In genomic region chr4:106986486-106986885, GRCh38 we compare ENCODE assay signal across 16 cellular contexts. TPM values are rescaled to one million over a fixed set of nuclear protein-coding genes. Genes with fewer than 3 reads are reported as not detected.
A peak's percentile ranks its signal among the peaks of the same experiment; 100 is the strongest.
DNase-seq lines count a peak whose midpoint lies in the region; ATAC-seq lines count a peak whose summit lies in the region.
"Had no signal": no experiment of that assay in that cellular context is flagged by ENCODE, and none has a peak within 500 bp of the region (broad histone marks: within the 10 kb centered on the region; RNA-seq: fewer than 3 reads in every experiment).

No MANE protein-coding gene starts in this region.

- no peaks in the 10 kb centered on the region for H3K27me3 ChIP-seq in aorta (ENCODE audit: control insufficient read depth in 1 of 2, insufficient read depth in 2 of 2, low read length in 1 of 2)

- intact Hi-C loops in aorta (cut with DNase I) = no loop called here

- POLR2A ChIA-PET in naive thymus-derived CD8-positive, alpha-beta T cell (lab: Charles Lee) = no interaction called here

- H3K9me3 ChIP-seq in aorta (ENCODE audit: control insufficient read depth, low read length) = no peaks in the 10 kb centered on the region
- H3K9me3 ChIP-seq: prostate gland had no signal

- no peak overlapping the region for H3K27ac Mint-ChIP-seq in naive thymus-derived CD8-positive, alpha-beta T cell
- H3K27ac Mint-ChIP-seq: activated CD4-positive, alpha-beta memory T cell treated with anti-CD3 and anti-CD28 coated beads for 36 hours; stimulated activated memory B cell treated with anti-CD40 and anti-IgM and Interleukin-4, amounts not matched to agents 10 μg/mL and 1 μg/mL and 100 μg/mL, for 72 hours had no signal

- no peak for ATAC-seq in naive thymus-derived CD8-positive, alpha-beta T cell
- no peak for ATAC-seq in aorta (ENCODE audit: low FRiP score)
- ATAC-seq: Panc1; stimulated activated memory B cell treated with anti-CD40 and anti-IgM and Interleukin-4, amounts not matched to agents 10 μg/mL and 1 μg/mL and 100 μg/mL, for 72 hours had no signal

- no peak overlapping the region for H3K4me3 ChIP-seq in aorta (ENCODE audit: low read length in 2 of 2)
- H3K4me3 ChIP-seq: prostate gland had no signal

- DNase-seq in Ammon's horn (ENCODE audit: low spot score) = peak; percentile 9
- peak; percentile 25 to 42 for DNase-seq in Kasumi-1 (lab: John Stamatoyannopoulos, UW)
- DNase-seq in amniotic epithelial cell (ENCODE audit: low read depth) = peak; percentile 2
- peak; percentile 2 for DNase-seq in glomerular visceral epithelial cell (ENCODE audit: extremely low spot score)
- DNase-seq in naive thymus-derived CD8-positive, alpha-beta T cell = no peak
- no peak for DNase-seq in aorta
- DNase-seq in DMS 273 treated with DMSO at 0.1 percent for 48 hours (lab: John Stamatoyannopoulos, UW) = no peak
- DNase-seq in DMS 273 (lab: John Stamatoyannopoulos, UW; ENCODE audit: unreplicated experiment) = no peak
- DNase-seq: activated CD4-positive, alpha-beta memory T cell treated with anti-CD3 and anti-CD28 coated beads for 36 hours; activated effector memory CD4-positive, alpha-beta T cell treated with Interleukin-2 at 50 U/mL for 16 hours; central memory CD4-positive, alpha-beta T cell; midbrain; NCI-H2171 treated with DMSO at 0.1 percent for 48 hours had no signal

- H3K36me3 Mint-ChIP-seq in naive thymus-derived CD8-positive, alpha-beta T cell = no peaks in the 10 kb centered on the region
- H3K36me3 Mint-ChIP-seq: activated CD4-positive, alpha-beta memory T cell treated with anti-CD3 and anti-CD28 coated beads for 36 hours; stimulated activated memory B cell treated with anti-CD40 and anti-IgM and Interleukin-4, amounts not matched to agents 10 μg/mL and 1 μg/mL and 100 μg/mL, for 72 hours had no signal

- no peak overlapping the region for H3K4me3 Mint-ChIP-seq in naive thymus-derived CD8-positive, alpha-beta T cell
- H3K4me3 Mint-ChIP-seq: activated CD4-positive, alpha-beta memory T cell treated with anti-CD3 and anti-CD28 coated beads for 36 hours; stimulated activated memory B cell treated with anti-CD40 and anti-IgM and Interleukin-4, amounts not matched to agents 10 μg/mL and 1 μg/mL and 100 μg/mL, for 72 hours had no signal

- H3K27ac ChIP-seq in aorta (ENCODE audit: low read depth in 1 of 2, low read length in 2 of 2) = no peak overlapping the region
- H3K27ac ChIP-seq: prostate gland had no signal

- H3K9me3 Mint-ChIP-seq in naive thymus-derived CD8-positive, alpha-beta T cell = peaks cover 0 to under 1% (median 0%) of the 10 kb centered on the region in 9 donors
- H3K9me3 Mint-ChIP-seq: activated CD4-positive, alpha-beta memory T cell treated with anti-CD3 and anti-CD28 coated beads for 36 hours; stimulated activated memory B cell treated with anti-CD40 and anti-IgM and Interleukin-4, amounts not matched to agents 10 μg/mL and 1 μg/mL and 100 μg/mL, for 72 hours had no signal

- peaks cover 0 to 2% (median 0%) of the 10 kb centered on the region in 5 donors for H3K27me3 Mint-ChIP-seq in naive thymus-derived CD8-positive, alpha-beta T cell
- H3K27me3 Mint-ChIP-seq: activated CD4-positive, alpha-beta memory T cell treated with anti-CD3 and anti-CD28 coated beads for 36 hours; stimulated activated memory B cell treated with anti-CD40 and anti-IgM and Interleukin-4, amounts not matched to agents 10 μg/mL and 1 μg/mL and 100 μg/mL, for 72 hours had no signal

- WGBS in aorta, 2 donors = 25 to 33% methylated on average over 1 of the region's 1 CpG

- no peaks in the 10 kb centered on the region for H3K36me3 ChIP-seq in aorta (ENCODE audit: control insufficient read depth in 1 of 2, insufficient read depth in 2 of 2, low read length in 1 of 2)
- H3K36me3 ChIP-seq: prostate gland had no signal

- no peaks in the 10 kb centered on the region for H3K4me1 ChIP-seq in aorta (ENCODE audit: control insufficient read depth in 1 of 2, insufficient read depth in 2 of 2, low read length in 2 of 2)
- H3K4me1 ChIP-seq: prostate gland had no signal

- H3K4me1 Mint-ChIP-seq in naive thymus-derived CD8-positive, alpha-beta T cell = no peaks in the 10 kb centered on the region
- H3K4me1 Mint-ChIP-seq: stimulated activated memory B cell treated with anti-CD40 and anti-IgM and Interleukin-4, amounts not matched to agents 10 μg/mL and 1 μg/mL and 100 μg/mL, for 72 hours had no signal

RNA-seq across cellular contexts. Expression of gene DKK2, which starts 49.6 kb away (rescaled TPM):
- total RNA-seq in naive thymus-derived CD8-positive, alpha-beta T cell = not detected
- polyA plus RNA-seq in naive thymus-derived CD8-positive, alpha-beta T cell = not detected
- total RNA-seq in aorta = 1 to 10 TPM in 1 of 2 donors, under 1 TPM in 1; 0.71 to 2.5 TPM
- under 1 TPM; 0.87 to 0.88 TPM for polyA plus RNA-seq in aorta
- total RNA-seq: activated CD4-positive, alpha-beta memory T cell treated with anti-CD3 and anti-CD28 coated beads for 36 hours had no signal

Comparison
In these comparisons a context has a peak if more than half of its experiments do, and no peak if none do; other contexts are left out.
1. DNase-seq: peak in Ammon's horn (single experiment), Kasumi-1 (2 of 2), amniotic epithelial cell (single experiment) and glomerular visceral epithelial cell (single experiment); none in naive thymus-derived CD8-positive, alpha-beta T cell (0 of 10), aorta (0 of 2), DMS 273 treated with DMSO at 0.1 percent for 48 hours (single experiment) and DMS 273 (single experiment).